ENCODE assay signal across 11 cellular contexts in genomic region chr4:150501019-150501727, GRCh38.
DNase-seq lines count a peak whose midpoint lies in the region; ATAC-seq and TF ChIP-seq lines count a peak whose summit lies in the region.
"Had no signal": no experiment of that assay in that cellular context is flagged by ENCODE, and none has a peak within 500 bp of the region (broad histone marks: within the 10 kb centered on the region; RNA-seq: fewer than 3 reads in every experiment).

No MANE protein-coding gene starts in this region.

- H3K4me3 ChIP-seq in GM23248 (no peak overlapping the region), psoas muscle (no peak overlapping the region)
- H3K4me3 ChIP-seq: smooth muscle cell, uterus had no signal

- H3K4me1 ChIP-seq in GM23248 (ENCODE audit: insufficient read depth) (peaks cover 10% of the 10 kb centered on the region; the same call in 1 of the 2 replicates), psoas muscle (no peaks in the 10 kb centered on the region)
- H3K4me1 ChIP-seq: uterus had no signal

- no peak overlapping the region for H3K9ac ChIP-seq in GM23248

- no peaks in the 10 kb centered on the region for H4K20me1 ChIP-seq in GM23248 (ENCODE audit: insufficient read depth)

- no peaks in the 10 kb centered on the region for H3K79me2 ChIP-seq in GM23248 (ENCODE audit: insufficient read depth)

- no peak overlapping the region for H3K4me2 ChIP-seq in GM23248 (ENCODE audit: unreplicated experiment)
- H3K4me2 ChIP-seq: smooth muscle cell had no signal

- H3K9me3 ChIP-seq in GM23248 (ENCODE audit: low read depth), result no peaks in the 10 kb centered on the region
- no peaks in the 10 kb centered on the region for H3K9me3 ChIP-seq in psoas muscle
- H3K9me3 ChIP-seq: uterus had no signal

- H3K27me3 ChIP-seq in GM23248 (replicated peaks; ENCODE audit: insufficient read depth) (no peaks in the 10 kb centered on the region), psoas muscle (ENCODE audit: insufficient read depth in 3 of 3, low read length in 2 of 3) (no peaks in the 10 kb centered on the region)
- H3K27me3 ChIP-seq: uterus had no signal

- H3K27ac ChIP-seq in GM23248, result peak overlapping the region; percentile 42
- no peak overlapping the region for H3K27ac ChIP-seq in psoas muscle
- H3K27ac ChIP-seq: uterus had no signal

- no peak for TF ChIP-seq CTCF in psoas muscle (IDR thresholded peaks at IDR 0.05)

- DNase-seq in GM23248, result peak; percentile 79
- peak; percentile 70 for DNase-seq in OCI-M1 (lab: John Stamatoyannopoulos, UW)
- no peak for DNase-seq in psoas muscle
- DNase-seq in C1 segment of cervical spinal cord (lab: John Stamatoyannopoulos, UW), result no peak
- no peak for DNase-seq in DMS153 (lab: John Stamatoyannopoulos, UW)
- DNase-seq in activated effector memory CD4-positive, alpha-beta T cell treated with Interleukin-2 at 50 U/mL for 16 hours, result no peak
- DNase-seq: NCI-H2029, uterus had no signal

- peak; percentile 66 for ATAC-seq in esophagus mucosa
- peak in 3 of 4 donors; percentile 52 to 71 (median 70) for ATAC-seq in psoas muscle
- ATAC-seq in HG02763 (IDR thresholded peaks at IDR 0.05; ENCODE audit: unreplicated experiment), result no peak

- H3K36me3 ChIP-seq in GM23248 (ENCODE audit: low read depth) (no peaks in the 10 kb centered on the region), psoas muscle (ENCODE audit: insufficient read depth in 1 of 2, low read depth in 1 of 2) (no peaks in the 10 kb centered on the region)
- H3K36me3 ChIP-seq: uterus had no signal

- H3F3A ChIP-seq in GM23248 (ENCODE audit: insufficient read depth), result peaks cover 12% of the 10 kb centered on the region; the same call in 1 of the 2 replicates

- intact Hi-C loops in psoas muscle (cut with DNase I), result no loop called here

- no peaks in the 10 kb centered on the region for H3K9me2 ChIP-seq in GM23248 (ENCODE audit: insufficient read depth)

- in situ Hi-C loops in GM23248 (cut with MboI), result no loop called here

- WGBS in GM23248 (ENCODE audit: low coverage in 1 of 2, low lambda C conversion rate in 2 of 2, missing lambda C conversion rate in 2 of 2), 2 experiments, result 69 to 76% methylated on average over 6 of the region's 6 CpGs
- WGBS in psoas muscle, 3 donors, result 91 to 98% (median 94%) methylated on average over 6 of the region's 6 CpGs

- H2AFZ ChIP-seq in GM23248, result no peak overlapping the region

Comparison
In these comparisons a context has a peak if more than half of its experiments do, and no peak if none do; other contexts are left out.
1. DNase-seq: peak in GM23248 (single experiment) and OCI-M1 (single experiment); none in psoas muscle (0 of 2), C1 segment of cervical spinal cord (0 of 14), DMS153 (single experiment) and activated effector memory CD4-positive, alpha-beta T cell treated with Interleukin-2 at 50 U/mL for 16 hours (single experiment).